Comparison of ENCODE assay signal across 8 cellular contexts in genomic region chr11:31369348-31370329, GRCh38. TPM values are rescaled to one million over a fixed set of nuclear protein-coding genes. Genes with fewer than 3 reads are reported as not detected.
DNase-seq lines count a peak whose midpoint lies in the region; ATAC-seq, FAIRE-seq and TF ChIP-seq lines count a peak whose summit lies in the region.

Gene DCDC1 (minus strand): TSS chr11:31369739. CDS start chr11:31328280, 41,459 bp downstream.
Gene DNAJC24 (plus strand): TSS chr11:31369860. CDS start chr11:31370749, 889 bp downstream.

- H3K27me3 ChIP-seq in Caco-2 (replicated peaks; ENCODE audit: control insufficient read depth, insufficient read depth, low read length), result no peaks in the 10 kb centered on the region
- H3K27me3 ChIP-seq in endodermal cell (ENCODE audit: control insufficient read depth, insufficient read depth, low read length, poor library complexity, severe bottlenecking), result no peaks in the 10 kb centered on the region
- no peaks in the 10 kb centered on the region for H3K27me3 ChIP-seq in mesendoderm (ENCODE audit: insufficient read depth, low read length, poor library complexity)

- no peak within 1 kb of the TSS for H2BK15ac ChIP-seq in mesendoderm (replicated peaks; ENCODE audit: low read depth)

- no peak within 1 kb of the TSS for H2BK5ac ChIP-seq in mesendoderm (ENCODE audit: low read length)

- no peak within 1 kb of the TSS for H3K18ac ChIP-seq in mesendoderm (ENCODE audit: low read length)

- H3K36me3 ChIP-seq in Caco-2 (ENCODE audit: control insufficient read depth, insufficient read depth, low read length) (no peaks in the 10 kb centered on the region), endodermal cell (ENCODE audit: control insufficient read depth, insufficient read depth, low read length) (no peaks in the 10 kb centered on the region), mesendoderm (ENCODE audit: control insufficient read depth, insufficient read depth, low read length) (no peaks in the 10 kb centered on the region)

- peak; percentile 89 for FAIRE-seq in HTR-8/SVneo (lab: Jason Lieb, UNC)

- 1 to 2% methylated on average over 30 to 52 of the region's 53 CpGs for WGBS in endodermal cell (ENCODE audit: insufficient coverage in 1 of 2, insufficient read length in 1 of 2), 2 experiments
- WGBS in mesendoderm (ENCODE audit: extremely low coverage, insufficient coverage, low lambda C conversion rate), result no CpG with 5 or more reads among the region's 53 CpGs

- H3K27ac Mint-ChIP-seq in Caco-2 (ENCODE audit: unreplicated experiment) (peak within 1 kb of the TSS; percentile 90), endodermal cell (peak within 1 kb of the TSS; percentile 92)
- peak within 1 kb of the TSS; percentile 86 for H3K27ac Mint-ChIP-seq in activated CD8-positive, alpha-beta memory T cell treated with anti-CD3 and anti-CD28 coated beads, Interleukin-2, amount 10 ng/mL, durations not matched to agents 7 days and 5 days

- peak within 1 kb of the TSS; percentile 79 for H3K9ac ChIP-seq in endodermal cell (ENCODE audit: extremely low read depth, low read length, poor library complexity, severe bottlenecking)
- H3K9ac ChIP-seq in mesendoderm (ENCODE audit: low read length), result peak within 1 kb of the TSS; percentile 70

- H4K5ac ChIP-seq in mesendoderm (ENCODE audit: low read length), result no peak within 1 kb of the TSS

- H3K9me3 Mint-ChIP-seq in Caco-2 (ENCODE audit: unreplicated experiment), result no peaks in the 10 kb centered on the region
- no peaks in the 10 kb centered on the region for H3K9me3 Mint-ChIP-seq in activated CD8-positive, alpha-beta memory T cell treated with anti-CD3 and anti-CD28 coated beads, Interleukin-2, amount 10 ng/mL, durations not matched to agents 7 days and 5 days (ENCODE audit: low read depth)
- no peaks in the 10 kb centered on the region for H3K9me3 Mint-ChIP-seq in endodermal cell

- H3K23ac ChIP-seq in mesendoderm (ENCODE audit: low read length), result no peak within 1 kb of the TSS

- H3K4me2 ChIP-seq in mesendoderm (ENCODE audit: low read length), result peak within 1 kb of the TSS; percentile 92

- CTCF ChIA-PET in Caco-2 (lab: Charles Lee), result interaction anchor here (0.7 to 2.0 kb wide), 3 partner anchors 262 to 502 kb away, joined by 3 to 11 read pairs (median 3); no protein-coding TSS in a partner anchor
- CTCF ChIA-PET in activated CD8-positive, alpha-beta memory T cell treated with anti-CD3 and anti-CD28 coated beads, Interleukin-2, amount 10 ng/mL, durations not matched to agents 7 days and 5 days (lab: Charles Lee), result interaction anchor here (0.7 to 1.6 kb wide), 4 partner anchors 41 to 589 kb away, joined by 3 read pairs; no protein-coding TSS in a partner anchor

- DNase-seq in Caco-2 (peak; percentile 91 to 92), HTR-8/SVneo (ENCODE audit: insufficient read length, low spot score) (peak; percentile 72), NOMO-1 treated with DMSO at 0.1 percent for 48 hours (lab: John Stamatoyannopoulos, UW; ENCODE audit: unreplicated experiment) (peak; percentile 90), endodermal cell (peak; percentile 98), mesendoderm (peak; percentile 97)
- DNase-seq in activated CD8-positive, alpha-beta memory T cell treated with anti-CD3 and anti-CD28 coated beads, Interleukin-2, amount 10 ng/mL, durations not matched to agents 7 days and 5 days, result peak; percentile 94
- peak; percentile 83 for DNase-seq in stimulated activated CD8-positive, alpha-beta memory T cell treated with anti-CD3 and anti-CD28 coated beads, Interleukin-12 subunit alpha, Interleukin-12 subunit beta, amount 100 ng/mL, for 4 hours (ENCODE audit: low read depth)

- H3K4me1 Mint-ChIP-seq in Caco-2 (ENCODE audit: low read depth, unreplicated experiment), result no peaks in the 10 kb centered on the region
- H3K4me1 Mint-ChIP-seq in activated CD8-positive, alpha-beta memory T cell treated with anti-CD3 and anti-CD28 coated beads, Interleukin-2, amount 10 ng/mL, durations not matched to agents 7 days and 5 days, result peaks cover 37% of the 10 kb centered on the region
- H3K4me1 Mint-ChIP-seq in endodermal cell, result peaks cover 23% of the 10 kb centered on the region

- H3K27ac ChIP-seq in endodermal cell (ENCODE audit: low read depth, low read length), result peak within 1 kb of the TSS; percentile 76
- H3K27ac ChIP-seq in mesendoderm (ENCODE audit: low read depth, low read length), result no peak within 1 kb of the TSS

- H3K4me3 ChIP-seq in Caco-2 (ENCODE audit: low read depth, low read length), result peak within 1 kb of the TSS; percentile 79
- peak within 1 kb of the TSS; percentile 99 for H3K4me3 ChIP-seq in endodermal cell (ENCODE audit: low read length)
- peak within 1 kb of the TSS; percentile 73 for H3K4me3 ChIP-seq in mesendoderm (ENCODE audit: low read length)

- BruUV-seq in Caco-2 (replicated peaks; lab: Mats Ljungman, UMichigan), result TSS peak; percentile 30

- no peak within 1 kb of the TSS for H3K4ac ChIP-seq in mesendoderm (ENCODE audit: low read depth, low read length)

- H3K9me3 ChIP-seq in Caco-2, result no peaks in the 10 kb centered on the region
- H3K9me3 ChIP-seq in endodermal cell (ENCODE audit: control insufficient read depth, low read length), result no peaks in the 10 kb centered on the region

- H2BK120ac ChIP-seq in mesendoderm (ENCODE audit: low read depth, low read length), result no peak within 1 kb of the TSS

- H3K4me3 Mint-ChIP-seq in Caco-2 (ENCODE audit: unreplicated experiment) (peak within 1 kb of the TSS; percentile 91), endodermal cell (peak within 1 kb of the TSS; percentile 95)
- peak within 1 kb of the TSS; percentile 92 for H3K4me3 Mint-ChIP-seq in activated CD8-positive, alpha-beta memory T cell treated with anti-CD3 and anti-CD28 coated beads, Interleukin-2, amount 10 ng/mL, durations not matched to agents 7 days and 5 days

- H3K4me1 ChIP-seq in Caco-2 (no peaks in the 10 kb centered on the region), endodermal cell (ENCODE audit: control insufficient read depth, insufficient read depth, low read length) (peaks cover 3% of the 10 kb centered on the region), mesendoderm (ENCODE audit: control insufficient read depth, low read depth, low read length) (no peaks in the 10 kb centered on the region)

- H2AK5ac ChIP-seq in mesendoderm (ENCODE audit: low read length), result no peak within 1 kb of the TSS

- intact Hi-C loops in Caco-2 (cut with micrococcal nuclease; ENCODE audit: unreplicated experiment), result loop anchor here (1.0 to 2.0 kb wide), 2 partner anchors 18 to 23 kb away; no protein-coding TSS in a partner anchor

- ATAC-seq in GM21381 (IDR thresholded peaks at IDR 0.05; ENCODE audit: unreplicated experiment), result peak; percentile 98
- ATAC-seq in activated CD8-positive, alpha-beta memory T cell treated with anti-CD3 and anti-CD28 coated beads, Interleukin-2, amount 10 ng/mL, durations not matched to agents 7 days and 5 days, result peak; percentile 98

- H4K8ac ChIP-seq in mesendoderm (ENCODE audit: low read depth, low read length), result no peak within 1 kb of the TSS

- H3K79me2 ChIP-seq in mesendoderm (ENCODE audit: control insufficient read depth, insufficient read depth, low read length), result no peaks in the 10 kb centered on the region

- POLR2A ChIA-PET in Caco-2 (lab: Charles Lee), result no interaction called here

- peaks cover 4% of the 10 kb centered on the region for H3K79me1 ChIP-seq in mesendoderm (ENCODE audit: low read length)

- H3K56ac ChIP-seq in mesendoderm (ENCODE audit: low read length), result peak within 1 kb of the TSS; percentile 80

- H3K27me3 Mint-ChIP-seq in Caco-2 (ENCODE audit: insufficient read depth, unreplicated experiment) (peaks cover 8% of the 10 kb centered on the region), endodermal cell (ENCODE audit: insufficient read depth) (no peaks in the 10 kb centered on the region)
- H3K27me3 Mint-ChIP-seq in activated CD8-positive, alpha-beta memory T cell treated with anti-CD3 and anti-CD28 coated beads, Interleukin-2, amount 10 ng/mL, durations not matched to agents 7 days and 5 days, result peaks cover 3% of the 10 kb centered on the region

- H3K36me3 Mint-ChIP-seq in Caco-2 (ENCODE audit: insufficient read depth, unreplicated experiment) (no peaks in the 10 kb centered on the region), endodermal cell (ENCODE audit: low read depth) (no peaks in the 10 kb centered on the region)
- H3K36me3 Mint-ChIP-seq in activated CD8-positive, alpha-beta memory T cell treated with anti-CD3 and anti-CD28 coated beads, Interleukin-2, amount 10 ng/mL, durations not matched to agents 7 days and 5 days, result peaks cover 11% of the 10 kb centered on the region

- TF ChIP-seq CTCF in Caco-2 (IDR thresholded peaks at IDR 0.05; ENCODE audit: insufficient read depth in 1 of 2, low read depth in 1 of 2, low read length in 1 of 2, severe bottlenecking in 1 of 2, unreplicated experiment in 1 of 2), result no peak
- TF ChIP-seq CTCF in endodermal cell (conservative IDR thresholded peaks at IDR 0.05), result no peak

RNA-seq across cellular contexts. Expression of gene DCDC1, which starts in this region (rescaled TPM):
- total RNA-seq in Caco-2 (2022), result 0.19 TPM in 1 of 2 replicates, not detected in the other
- total RNA-seq in activated CD8-positive, alpha-beta memory T cell treated with anti-CD3 and anti-CD28 coated beads, Interleukin-2, amount 10 ng/mL, durations not matched to agents 7 days and 5 days, result under 1 TPM in 1 of 2 experiments, not detected in 1; 0.07 TPM
- total RNA-seq in endodermal cell, result 1 to 10 TPM; 2.9 to 3.2 TPM
- 1.9 TPM for polyA plus RNA-seq in endodermal cell (2013, experiment 1 of 2)
- polyA plus RNA-seq in endodermal cell (2013, experiment 2 of 2), result 1.6 TPM
- polyA plus RNA-seq in mesendoderm (2013, experiment 1 of 2), result 0.15 TPM
- 0.11 TPM for polyA plus RNA-seq in mesendoderm (2013, experiment 2 of 2)

RNA-seq across cellular contexts. Expression of gene DNAJC24, which starts in this region (rescaled TPM):
- total RNA-seq in Caco-2 (2022) (13.4 and 14.8 TPM in 2 replicates), endodermal cell (10 to 100 TPM; 23.9 to 28.6 TPM)
- 10 to 100 TPM; 14.7 to 17.6 TPM for total RNA-seq in activated CD8-positive, alpha-beta memory T cell treated with anti-CD3 and anti-CD28 coated beads, Interleukin-2, amount 10 ng/mL, durations not matched to agents 7 days and 5 days
- polyA plus RNA-seq in endodermal cell (2013, experiment 1 of 2), result 24.8 TPM
- 19.3 TPM for polyA plus RNA-seq in endodermal cell (2013, experiment 2 of 2)
- 13.3 TPM for polyA plus RNA-seq in mesendoderm (2013, experiment 1 of 2)
- polyA plus RNA-seq in mesendoderm (2013, experiment 2 of 2), result 13.0 TPM
